In genomic region chr14:95520346-95520745, GRCh38 we compare ENCODE assay signal across 1 cellular context.
TF ChIP-seq lines count a peak whose summit lies in the region.

No MANE protein-coding gene starts in this region.

TF ChIP-seq in IMR-90, 13 proteins besides CTCF, POLR2A, EP300 and RAD21:
- TF ChIP-seq CEBPB (IDR thresholded peaks at IDR 0.05; ENCODE audit: low read depth, low read length) (no peak), NFE2L2 (IDR thresholded peaks at IDR 0.05; ENCODE audit: low read depth, low read length) (no peak), RCOR1 (IDR thresholded peaks at IDR 0.05; ENCODE audit: insufficient replicate concordance, low read length) (no peak), FOS (IDR thresholded peaks at IDR 0.05; ENCODE audit: low read depth, low read length) (no peak), SMC3 (IDR thresholded peaks at IDR 0.05; ENCODE audit: low read depth, low read length) (no peak)
